26 cellular contexts compared by ENCODE assay signal in the genomic region with DNA sequence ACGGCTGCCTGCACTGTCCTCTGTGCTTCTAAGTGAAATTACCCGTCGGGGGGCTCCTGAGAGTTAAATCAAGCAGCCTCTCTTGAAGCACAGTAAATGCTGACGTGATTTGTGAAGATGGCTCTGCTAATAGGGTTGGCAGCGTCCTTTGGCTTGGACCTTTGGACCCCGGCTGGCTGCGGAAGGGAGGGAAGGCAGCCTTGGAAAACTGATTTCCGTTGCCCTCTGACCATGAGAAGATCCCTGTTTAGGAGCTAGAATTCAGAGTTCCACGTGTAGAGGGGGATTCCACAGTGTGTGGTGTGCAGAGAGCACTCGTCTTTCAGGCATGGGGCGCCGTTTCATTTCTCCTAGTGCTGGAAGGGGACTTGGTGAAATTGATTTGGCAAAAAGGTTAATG.
"Had no signal": no experiment of that assay in that cellular context is flagged by ENCODE, and none has a peak within 500 bp of the region (broad histone marks: within the 10 kb centered on the region; RNA-seq: fewer than 3 reads in every experiment).

No MANE protein-coding gene starts in this region.

- H3K36me3 ChIP-seq: brain microvascular endothelial cell, cardiac muscle cell had no signal

- H3K9me3 Mint-ChIP-seq: activated naive CD4-positive, alpha-beta T cell treated with anti-CD3 and anti-CD28 coated beads for 36 hours; activated T-helper 17 cell treated with anti-CD3 and anti-CD28 coated beads, Interleukin-2, amount 50 U/mL, for 72 hours; T-cell had no signal

- H3K4me3 ChIP-seq: cardiac muscle cell had no signal

- DNase-seq: activated CD4-positive, alpha-beta memory T cell treated with anti-CD3 and anti-CD28 coated beads, Interleukin-2, amount 10 ng/mL, durations not matched to agents 7 days and 5 days; activated CD4-positive, alpha-beta T cell treated with anti-CD3 and anti-CD28 coated beads for 36 hours; activated CD4-positive, alpha-beta T cell treated with anti-CD3 and anti-CD28 coated beads, Interleukin-2, amount 50 U/mL, for 1 hour; activated CD4-positive, CD25-positive, alpha-beta regulatory T cell; activated gamma-delta T cell; activated naive CD4-positive, alpha-beta T cell treated with anti-CD3 and anti-CD28 coated beads for 36 hours; activated T-cell treated with anti-CD3 and anti-CD28 coated beads for 4 hours; activated T-cell treated with anti-CD3 and anti-CD28 coated beads, Interleukin-2, amount 50 U/mL, for 48 hours; amygdala; brain microvascular endothelial cell; KG1; NCI-H1105; NCI-H1436; NCI-H187; NCI-H2081; NCI-H510A treated with DMSO at 0.1 percent for 48 hours; NCI-H69; NK-92 treated with Interleukin-12 subunit alpha and Interleukin-12 subunit beta, amount 100 ng/mL, for 24 hours; OCI-M1; SIG-M5; T-cell had no signal

- H3K36me3 Mint-ChIP-seq: activated naive CD8-positive, alpha-beta T cell; T-cell had no signal

- H3K27me3 ChIP-seq: brain microvascular endothelial cell, cardiac muscle cell had no signal

- ATAC-seq: activated CD4-positive, alpha-beta T cell treated with anti-CD3 and anti-CD28 coated beads for 36 hours; activated T-helper 17 cell treated with anti-CD3 and anti-CD28 coated beads, Interleukin-2, amount 50 U/mL, for 72 hours; T-cell had no signal

- H3K27me3 Mint-ChIP-seq: activated CD4-positive, alpha-beta memory T cell treated with anti-CD3 and anti-CD28 coated beads, Interleukin-2, amount 10 ng/mL, durations not matched to agents 7 days and 5 days; activated CD4-positive, alpha-beta T cell treated with anti-CD3 and anti-CD28 coated beads for 36 hours; activated naive CD8-positive, alpha-beta T cell; activated T-helper 17 cell treated with anti-CD3 and anti-CD28 coated beads, Interleukin-2, amount 50 U/mL, for 72 hours; T-cell had no signal

- H3K4me3 Mint-ChIP-seq: activated CD4-positive, alpha-beta memory T cell treated with anti-CD3 and anti-CD28 coated beads, Interleukin-2, amount 10 ng/mL, durations not matched to agents 7 days and 5 days; activated CD4-positive, alpha-beta T cell treated with anti-CD3 and anti-CD28 coated beads for 36 hours; activated naive CD4-positive, alpha-beta T cell treated with anti-CD3 and anti-CD28 coated beads for 36 hours; activated naive CD8-positive, alpha-beta T cell; activated T-helper 17 cell treated with anti-CD3 and anti-CD28 coated beads, Interleukin-2, amount 50 U/mL, for 72 hours; T-cell had no signal

- FAIRE-seq: RCC 7860 had no signal

- H3K27ac ChIP-seq: brain microvascular endothelial cell, cardiac muscle cell, VCaP had no signal

- H3K27ac Mint-ChIP-seq: activated CD4-positive, alpha-beta memory T cell treated with anti-CD3 and anti-CD28 coated beads, Interleukin-2, amount 10 ng/mL, durations not matched to agents 7 days and 5 days; activated CD4-positive, alpha-beta T cell treated with anti-CD3 and anti-CD28 coated beads for 36 hours; activated naive CD4-positive, alpha-beta T cell treated with anti-CD3 and anti-CD28 coated beads for 36 hours; activated naive CD8-positive, alpha-beta T cell; activated T-helper 17 cell treated with anti-CD3 and anti-CD28 coated beads, Interleukin-2, amount 50 U/mL, for 72 hours had no signal
